Comparison of ENCODE assay signal across 27 cellular contexts in the genomic region with DNA sequence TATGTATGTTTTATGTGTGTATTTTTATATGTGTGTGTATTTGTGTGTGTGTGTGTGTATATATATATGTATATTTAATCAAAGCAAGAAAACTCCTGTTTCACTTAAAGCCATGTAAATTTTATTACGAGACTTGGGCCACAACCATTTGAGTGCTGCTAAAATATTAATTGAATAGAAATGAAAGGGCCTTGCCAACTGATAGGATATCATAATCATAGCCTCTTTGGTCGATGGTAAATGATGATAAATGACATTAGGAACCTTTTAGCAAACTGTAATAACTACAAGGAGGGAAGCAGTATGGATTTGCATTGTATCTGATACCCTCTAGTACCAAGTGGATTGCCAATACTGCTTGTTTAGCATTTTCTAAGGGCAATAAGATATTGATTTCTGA. TPM values are rescaled to one million over a fixed set of nuclear protein-coding genes. Genes with fewer than 3 reads are reported as not detected.
DNase-seq lines count a peak whose midpoint lies in the region; ATAC-seq and TF ChIP-seq lines count a peak whose summit lies in the region.
"Had no signal": no experiment of that assay in that cellular context is flagged by ENCODE, and none has a peak within 500 bp of the region (broad histone marks: within the 10 kb centered on the region; RNA-seq: fewer than 3 reads in every experiment).

No MANE protein-coding gene starts in this region.

- H3K27me3 Mint-ChIP-seq in T-helper 17 cell, result no peaks in the 10 kb centered on the region

- H3K4me3 ChIP-seq in SK-N-SH (ENCODE audit: low read depth in 2 of 2, low read length in 1 of 2) (no peak overlapping the region), neural cell (ENCODE audit: low read length) (peak overlapping the region; percentile 81), skeletal muscle satellite cell (ENCODE audit: low read length) (no peak overlapping the region)
- H3K4me3 ChIP-seq: GM12878, GM23338, HAP-1, PC-9, SJCRH30 had no signal

- H3K4me1 Mint-ChIP-seq in T-helper 17 cell, result peaks cover 78% of the 10 kb centered on the region

- H3K9me3 ChIP-seq in SK-N-SH, result no peaks in the 10 kb centered on the region
- no peaks in the 10 kb centered on the region for H3K9me3 ChIP-seq in T-helper 17 cell (ENCODE audit: control insufficient read depth, low read length, poor library complexity, severe bottlenecking)
- no peaks in the 10 kb centered on the region for H3K9me3 ChIP-seq in neural cell (ENCODE audit: low read length)
- no peaks in the 10 kb centered on the region for H3K9me3 ChIP-seq in skeletal muscle satellite cell (replicated peaks; ENCODE audit: low read length)
- H3K9me3 ChIP-seq: Caco-2, HAP-1, SJCRH30 had no signal

- H3K36me3 ChIP-seq in SK-N-SH (replicated peaks in 1 of 2; ENCODE audit: control insufficient read depth in 1 of 2, insufficient read depth in 2 of 2, low read length in 1 of 2), result peaks cover 48 to 51% of the 10 kb centered on the region in 2 experiments
- peaks cover 15% of the 10 kb centered on the region for H3K36me3 ChIP-seq in neural cell (ENCODE audit: insufficient read depth, low read length)
- peaks cover 13% of the 10 kb centered on the region for H3K36me3 ChIP-seq in skeletal muscle satellite cell (ENCODE audit: insufficient read depth, low read length)
- H3K36me3 ChIP-seq: HAP-1 had no signal

- DNase-seq in SK-N-SH, result no peak
- DNase-seq in T-helper 17 cell, result no peak
- DNase-seq in activated CD4-positive, alpha-beta T cell treated with anti-CD3 and anti-CD28 coated beads for 48 hours, result no peak
- DNase-seq in DMS53 treated with DMSO at 0.1 percent for 48 hours (lab: John Stamatoyannopoulos, UW; ENCODE audit: unreplicated experiment), result no peak
- DNase-seq: ACHN; C1 segment of cervical spinal cord; Caco-2; CD8-positive, alpha-beta T cell; DMS79; GDM1; NCI-H1092; NCI-H1436 treated with DMSO at 0.1 percent for 48 hours; NCI-H2029; NCI-H446; NCI-H524 treated with DMSO at 0.1 percent for 48 hours; NCI-H82; PC-9; SJCRH30 had no signal

- TF ChIP-seq CTCF in SK-N-SH (IDR thresholded peaks at IDR 0.05) (no peak), neural cell (IDR thresholded peaks at IDR 0.05; ENCODE audit: poor library complexity, severe bottlenecking) (no peak)

- peak overlapping the region; percentile 88 for H3K27ac Mint-ChIP-seq in T-helper 17 cell
- H3K27ac Mint-ChIP-seq: GM23338 had no signal

- H2AFZ ChIP-seq in SK-N-SH (ENCODE audit: low read depth), result no peak overlapping the region
- no peak overlapping the region for H2AFZ ChIP-seq in neural cell (ENCODE audit: low read depth, low read length)
- H2AFZ ChIP-seq: GM23338, PC-9 had no signal

- H4K20me1 ChIP-seq in SK-N-SH (ENCODE audit: insufficient read depth) (peaks cover 52% of the 10 kb centered on the region), neural cell (ENCODE audit: insufficient read depth) (peaks cover 15% of the 10 kb centered on the region)

- H3K27ac ChIP-seq in SK-N-SH (ENCODE audit: low read depth in 2 of 2, low read length in 1 of 2), result peak overlapping the region; percentile 76 to 97; a peak in 3 of 4 replicates
- H3K27ac ChIP-seq in neural cell (ENCODE audit: low read length), result no peak overlapping the region
- H3K27ac ChIP-seq: 22Rv1, PC-9, SJCRH30 had no signal

- CTCF ChIA-PET in SK-N-SH (lab: Yijun Ruan, JAX), result interaction anchor here (1.9 to 2.2 kb wide), 2 partner anchors 30 to 77 kb away, joined by 4 to 7 read pairs; no protein-coding TSS in a partner anchor

- H3K4me1 ChIP-seq in SK-N-SH (ENCODE audit: control insufficient read depth in 1 of 2, insufficient read depth in 2 of 2, low read depth in 1 of 2, low read length in 1 of 2) (peaks cover 32 to 65% of the 10 kb centered on the region in 2 experiments), skeletal muscle satellite cell (ENCODE audit: control insufficient read depth, insufficient read depth, low read length) (peaks cover 59% of the 10 kb centered on the region)
- H3K4me1 ChIP-seq: Caco-2, HAP-1 had no signal

- H3K9ac ChIP-seq in SK-N-SH (no peak overlapping the region), neural cell (ENCODE audit: low read length) (no peak overlapping the region), skeletal muscle satellite cell (ENCODE audit: low read depth, low read length) (no peak overlapping the region)

- no peak overlapping the region for H3K4me3 Mint-ChIP-seq in T-helper 17 cell
- H3K4me3 Mint-ChIP-seq: CD8-positive, alpha-beta T cell; GM23338 had no signal

- POLR2A ChIA-PET in SK-N-SH (lab: Yijun Ruan, JAX), result no interaction called here

- H3K79me2 ChIP-seq in SK-N-SH (ENCODE audit: insufficient read depth), result peaks cover 100% of the 10 kb centered on the region
- H3K79me2 ChIP-seq in neural cell (replicated peaks; ENCODE audit: insufficient read depth, low read length), result peaks cover 100% of the 10 kb centered on the region

- H3K9me2 ChIP-seq in SK-N-SH (no peaks in the 10 kb centered on the region), neural cell (ENCODE audit: insufficient read depth, low read length) (no peaks in the 10 kb centered on the region)

- H3F3A ChIP-seq in SK-N-SH (replicated peaks; ENCODE audit: insufficient read depth) (peaks cover 10% of the 10 kb centered on the region), neural cell (ENCODE audit: insufficient read depth, low read length, poor library complexity, severe bottlenecking) (peaks cover 4% of the 10 kb centered on the region)

- ATAC-seq in SK-N-SH treated with all-trans-retinoic acid at 6 μM for 48 hours (no peak), T-helper 17 cell (no peak), HG03439 (IDR thresholded peaks at IDR 0.05; ENCODE audit: unreplicated experiment) (no peak)
- ATAC-seq: CD8-positive, alpha-beta T cell; GM12878; GM23338; Right ventricle myocardium inferior had no signal

- WGBS in SK-N-SH (ENCODE audit: low lambda C conversion rate), result 69% methylated on average over 2 of the region's 2 CpGs

- no peak for TF ChIP-seq RAD21 in SK-N-SH (IDR thresholded peaks at IDR 0.05; ENCODE audit: low read length)
- no peak for TF ChIP-seq RAD21 in neural cell (conservative IDR thresholded peaks at IDR 0.05)

- H3K4me2 ChIP-seq in SK-N-SH (peak overlapping the region; percentile 81; the same call in 1 of the 2 replicates), neural cell (ENCODE audit: low read length) (peak overlapping the region; percentile 93), skeletal muscle satellite cell (ENCODE audit: low read length) (peak overlapping the region; percentile 26)
- H3K4me2 ChIP-seq: GM23338, PC-9 had no signal

- H3K27me3 ChIP-seq in SK-N-SH (ENCODE audit: insufficient read depth) (no peaks in the 10 kb centered on the region), neural cell (ENCODE audit: insufficient read depth, low read depth, low read length) (no peaks in the 10 kb centered on the region), skeletal muscle satellite cell (ENCODE audit: control insufficient read depth, insufficient read depth, low read length) (no peaks in the 10 kb centered on the region)
- H3K27me3 ChIP-seq: SJCRH30 had no signal

- TF ChIP-seq EP300 in SK-N-SH (IDR thresholded peaks at IDR 0.05; ENCODE audit: borderline replicate concordance in 1 of 2, low read depth in 1 of 2, low read length in 1 of 2), result peak in 1 of 2 experiments; percentile 80; a peak in 2 of 4 replicates
- TF ChIP-seq EP300 in neural cell (conservative IDR thresholded peaks at IDR 0.05; ENCODE audit: poor library complexity, severe bottlenecking), result no peak

- H3K36me3 Mint-ChIP-seq in T-helper 17 cell (ENCODE audit: low read depth), result peaks cover 2% of the 10 kb centered on the region

TF ChIP-seq in SK-N-SH, 30 proteins besides CTCF, POLR2A, EP300 and RAD21:
- peak; percentile 50; the same call in 1 of the 2 replicates for TF ChIP-seq GATA2 (CRISPR knock-in tag; IDR thresholded peaks at IDR 0.05)
- TF ChIP-seq FOSL2 (IDR thresholded peaks at IDR 0.05; ENCODE audit: borderline replicate concordance, low read depth), result no peak

TF ChIP-seq in SK-N-SH treated with all-trans-retinoic acid at 6 μM for 48 hours, 23 proteins besides CTCF, POLR2A, EP300 and RAD21 (continues in another document):
- TF ChIP-seq ZC3H10 (CRISPR knock-in tag; IDR thresholded peaks at IDR 0.05), result no peak
- TF ChIP-seq CSDC2 (CRISPR knock-in tag; IDR thresholded peaks at IDR 0.05), result no peak
- TF ChIP-seq BACH2 (CRISPR knock-in tag; IDR thresholded peaks at IDR 0.05; ENCODE audit: borderline replicate concordance), result no peak
- TF ChIP-seq GLIS3 (CRISPR knock-in tag; IDR thresholded peaks at IDR 0.05), result no peak

TF ChIP-seq in neural cell, 6 proteins besides CTCF, POLR2A, EP300 and RAD21 (continues in another document):
- TF ChIP-seq, protein P1, sequence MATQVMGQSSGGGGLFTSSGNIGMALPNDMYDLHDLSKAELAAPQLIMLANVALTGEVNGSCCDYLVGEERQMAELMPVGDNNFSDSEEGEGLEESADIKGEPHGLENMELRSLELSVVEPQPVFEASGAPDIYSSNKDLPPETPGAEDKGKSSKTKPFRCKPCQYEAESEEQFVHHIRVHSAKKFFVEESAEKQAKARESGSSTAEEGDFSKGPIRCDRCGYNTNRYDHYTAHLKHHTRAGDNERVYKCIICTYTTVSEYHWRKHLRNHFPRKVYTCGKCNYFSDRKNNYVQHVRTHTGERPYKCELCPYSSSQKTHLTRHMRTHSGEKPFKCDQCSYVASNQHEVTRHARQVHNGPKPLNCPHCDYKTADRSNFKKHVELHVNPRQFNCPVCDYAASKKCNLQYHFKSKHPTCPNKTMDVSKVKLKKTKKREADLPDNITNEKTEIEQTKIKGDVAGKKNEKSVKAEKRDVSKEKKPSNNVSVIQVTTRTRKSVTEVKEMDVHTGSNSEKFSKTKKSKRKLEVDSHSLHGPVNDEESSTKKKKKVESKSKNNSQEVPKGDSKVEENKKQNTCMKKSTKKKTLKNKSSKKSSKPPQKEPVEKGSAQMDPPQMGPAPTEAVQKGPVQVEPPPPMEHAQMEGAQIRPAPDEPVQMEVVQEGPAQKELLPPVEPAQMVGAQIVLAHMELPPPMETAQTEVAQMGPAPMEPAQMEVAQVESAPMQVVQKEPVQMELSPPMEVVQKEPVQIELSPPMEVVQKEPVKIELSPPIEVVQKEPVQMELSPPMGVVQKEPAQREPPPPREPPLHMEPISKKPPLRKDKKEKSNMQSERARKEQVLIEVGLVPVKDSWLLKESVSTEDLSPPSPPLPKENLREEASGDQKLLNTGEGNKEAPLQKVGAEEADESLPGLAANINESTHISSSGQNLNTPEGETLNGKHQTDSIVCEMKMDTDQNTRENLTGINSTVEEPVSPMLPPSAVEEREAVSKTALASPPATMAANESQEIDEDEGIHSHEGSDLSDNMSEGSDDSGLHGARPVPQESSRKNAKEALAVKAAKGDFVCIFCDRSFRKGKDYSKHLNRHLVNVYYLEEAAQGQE (IDR thresholded peaks at IDR 0.05; ENCODE audit: borderline replicate concordance), result no peak
- TF ChIP-seq TAF1 (IDR thresholded peaks at IDR 0.05; ENCODE audit: low read depth) (no peak), SMC3 (conservative IDR thresholded peaks at IDR 0.05; ENCODE audit: poor library complexity) (no peak), POLR2AphosphoS5 (IDR thresholded peaks at IDR 0.05) (no peak)

RNA-seq across cellular contexts. Expression of gene TLE4, which starts 7.9 kb away (rescaled TPM):
- polyA plus RNA-seq in SK-N-SH (2012; rRNA removed), result 40.4 and 49.5 TPM in 2 replicates
- polyA plus RNA-seq in SK-N-SH (2012; cell fraction: cytosol; rRNA removed), result 45.0 and 48.3 TPM in 2 replicates
- 86.9 and 87.3 TPM in 2 replicates for polyA plus RNA-seq in SK-N-SH (2012; cell fraction: nucleus; rRNA removed)
- 100 to 1,000 TPM; 104 to 154 TPM for total RNA-seq in T-helper 17 cell
- 143 and 146 TPM in 2 replicates for polyA plus RNA-seq in neural cell
- 351 and 423 TPM in 2 replicates for polyA minus RNA-seq in neural cell
- total RNA-seq in skeletal muscle satellite cell (2012; rRNA removed), result 5.6 and 12.9 TPM in 2 replicates
- total RNA-seq: PC-9 had no signal

Comparison
In these comparisons a context has a peak if more than half of its experiments do, and no peak if none do; other contexts are left out.
1. H3K4me2 ChIP-seq: peak in every context shown above with its lines; median percentile 93 in neural cell; 81 in SK-N-SH; 26 in skeletal muscle satellite cell.